Comparison of ENCODE assay signal across 28 cellular contexts in genomic region chr1:184536246-184536985, GRCh38.
DNase-seq lines count a peak whose midpoint lies in the region; ATAC-seq, FAIRE-seq and TF ChIP-seq lines count a peak whose summit lies in the region.
"Had no signal": no experiment of that assay in that cellular context is flagged by ENCODE, and none has a peak within 500 bp of the region (broad histone marks: within the 10 kb centered on the region; RNA-seq: fewer than 3 reads in every experiment).

No MANE protein-coding gene starts in this region.

- no peak for FAIRE-seq in GM12891 (lab: Jason Lieb, UNC)
- FAIRE-seq: endothelial cell of umbilical vein had no signal

- H3K27me3 ChIP-seq in heart right ventricle (no peaks in the 10 kb centered on the region), hepatocyte (no peaks in the 10 kb centered on the region), psoas muscle (ENCODE audit: insufficient read depth in 3 of 3, low read length in 2 of 3) (no peaks in the 10 kb centered on the region), transverse colon (no peaks in the 10 kb centered on the region)
- H3K27me3 ChIP-seq: left lung, tibial artery had no signal

- peaks cover 0 to 8% (median 0%) of the 10 kb centered on the region in 9 donors for H3K36me3 ChIP-seq in heart right ventricle
- H3K36me3 ChIP-seq in hepatocyte (replicated peaks; ENCODE audit: insufficient read depth, low read depth), result no peaks in the 10 kb centered on the region
- peaks cover 0 to 8% of the 10 kb centered on the region in 2 donors for H3K36me3 ChIP-seq in psoas muscle (ENCODE audit: insufficient read depth in 1 of 2, low read depth in 1 of 2)
- H3K36me3 ChIP-seq in transverse colon, result no peaks in the 10 kb centered on the region
- H3K36me3 ChIP-seq: left lung, tibial artery had no signal

- intact Hi-C loops in heart right ventricle (cut with DNase I) (loop anchor here in 1 of 10 donors (5.0 kb wide), 1 partner anchor 86 kb away; no protein-coding TSS in a partner anchor), left cardiac atrium (cut with DNase I) (no loop called here), psoas muscle (cut with DNase I) (no loop called here), transverse colon (cut with DNase I; ENCODE audit: low total_unique reads) (no loop called here)

- H3K9me2 ChIP-seq in hepatocyte (replicated peaks; ENCODE audit: insufficient read depth), result no peaks in the 10 kb centered on the region

- no peak overlapping the region for H2AFZ ChIP-seq in hepatocyte

- H3K27ac ChIP-seq in heart right ventricle (peak overlapping the region; percentile 41 to 82 (median 70)), hepatocyte (peak overlapping the region; percentile 20), psoas muscle (peak overlapping the region; percentile 71), transverse colon (peak overlapping the region; percentile 54 to 75 (median 66))
- H3K27ac ChIP-seq: SK-N-MC, tibial artery had no signal

- in situ Hi-C loops in transverse colon (cut with MboI; ENCODE audit: low pct_ligation_motif_present in 1 of 4, low pct_unique_long_range_greater_than_20kb in 1 of 4, low sequenced_read_pairs in 3 of 4), result no loop called here

- no peak overlapping the region for H3K4me3 ChIP-seq in heart right ventricle
- no peak overlapping the region for H3K4me3 ChIP-seq in hepatocyte
- no peak overlapping the region for H3K4me3 ChIP-seq in psoas muscle
- H3K4me3 ChIP-seq in transverse colon, result no peak overlapping the region
- H3K4me3 ChIP-seq: left lung, mucosa of descending colon, SK-N-MC, tibial artery had no signal

- H3K4me1 ChIP-seq in heart right ventricle (peaks cover 0 to 55% (median 38%) of the 10 kb centered on the region in 9 donors), hepatocyte (ENCODE audit: insufficient read depth) (no peaks in the 10 kb centered on the region), psoas muscle (peaks cover 31% of the 10 kb centered on the region), transverse colon (peaks cover 4 to 39% (median 15%) of the 10 kb centered on the region in 4 donors)

- no peak for TF ChIP-seq CTCF in heart right ventricle (IDR thresholded peaks at IDR 0.05)
- TF ChIP-seq CTCF in hepatocyte (IDR thresholded peaks at IDR 0.05; ENCODE audit: poor library complexity), result no peak
- no peak for TF ChIP-seq CTCF in psoas muscle (IDR thresholded peaks at IDR 0.05)
- TF ChIP-seq CTCF in transverse colon (IDR thresholded peaks at IDR 0.05), result no peak

- no peak overlapping the region for H3K4me2 ChIP-seq in hepatocyte

- 88 to 91% methylated on average over 8 of the region's 8 CpGs for WGBS in heart right ventricle, 2 donors
- WGBS in hepatocyte (ENCODE audit: low lambda C conversion rate, missing lambda C conversion rate), result 97% methylated on average over 8 of the region's 8 CpGs
- WGBS in psoas muscle, 3 donors, result 80 to 88% (median 80%) methylated on average over 8 of the region's 8 CpGs
- 86 to 92% methylated on average over 6 to 8 of the region's 8 CpGs for WGBS in transverse colon (ENCODE audit: low coverage in 1 of 2), 2 donors

- no peaks in the 10 kb centered on the region for H3K79me2 ChIP-seq in hepatocyte

- peak in 1 of 8 donors; percentile 31 for ATAC-seq in heart right ventricle
- no peak for ATAC-seq in left cardiac atrium
- ATAC-seq in psoas muscle, result peak in 1 of 4 donors; percentile 14
- ATAC-seq: mucosa of descending colon; stimulated activated memory B cell treated with anti-CD40 and anti-IgM and Interleukin-4, amounts not matched to agents 10 μg/mL and 1 μg/mL and 100 μg/mL, for 72 hours; T-helper 17 cell had no signal

- TF ChIP-seq POLR2A in transverse colon (IDR thresholded peaks at IDR 0.05) (no peak), GM12891 (IDR thresholded peaks at IDR 0.05; ENCODE audit: low read depth, low read length) (no peak)

- H3K9me3 ChIP-seq in heart right ventricle (peaks cover 0 to 22% (median 6%) of the 10 kb centered on the region in 11 donors), hepatocyte (ENCODE audit: low read depth) (no peaks in the 10 kb centered on the region), psoas muscle (peaks cover 12% of the 10 kb centered on the region), transverse colon (peaks cover 0 to 7% of the 10 kb centered on the region in 2 donors)
- H3K9me3 ChIP-seq: mucosa of descending colon had no signal

- H4K20me1 ChIP-seq in hepatocyte (ENCODE audit: insufficient read depth, poor library complexity, severe bottlenecking), result no peaks in the 10 kb centered on the region

- DNase-seq in heart right ventricle (no peak), left cardiac atrium (no peak), hepatocyte (ENCODE audit: low spot score) (no peak), psoas muscle (no peak), transverse colon (no peak), NCI-H128 (lab: John Stamatoyannopoulos, UW; ENCODE audit: unreplicated experiment) (no peak), NCI-H446 treated with DMSO at 0.1 percent for 48 hours (lab: John Stamatoyannopoulos, UW) (no peak), GM12891 (ENCODE audit: insufficient read length, low spot score) (no peak)
- DNase-seq: activated CD4-positive, alpha-beta T cell treated with anti-CD3 and anti-CD28 coated beads, Interleukin-2, amount 10 ng/mL, durations not matched to agents 24 days and 14 days; activated naive CD4-positive, alpha-beta T cell treated with anti-CD3 and anti-CD28 coated beads for 36 hours; activated T-cell treated with anti-CD3 and anti-CD28 coated beads, Interleukin-2, amount 50 U/mL, for 48 hours; AML-193; amygdala; caudate nucleus; CD4-positive, alpha-beta memory T cell; DMS 273 treated with DMSO at 0.1 percent for 48 hours; HCEC 1CT; left lung; mucosa of descending colon; NCI-H1048; NCI-H187; NCI-H69; stimulated activated CD4-positive, alpha-beta T cell treated with anti-CD3 and anti-CD28 coated beads, Interleukin-4, amount 100 ng/mL, for 1 hour; T-helper 17 cell; tibial artery had no signal

- no peak for TF ChIP-seq EP300 in transverse colon (IDR thresholded peaks at IDR 0.05; ENCODE audit: low read depth)

TF ChIP-seq in GM12891, 5 proteins besides CTCF, POLR2A, EP300 and RAD21:
- TF ChIP-seq TAF1 (IDR thresholded peaks at IDR 0.05; ENCODE audit: low read depth, low read length) (no peak), SPI1 (IDR thresholded peaks at IDR 0.05; ENCODE audit: low read depth, low read length) (no peak)

Comparison
In these comparisons a context has a peak if more than half of its experiments do, and no peak if none do; other contexts are left out.
1. H3K27ac ChIP-seq: peak in every context shown above with its lines; median percentile 71 in psoas muscle; 70 in heart right ventricle; 66 in transverse colon; 20 in hepatocyte.